In the genomic region with DNA sequence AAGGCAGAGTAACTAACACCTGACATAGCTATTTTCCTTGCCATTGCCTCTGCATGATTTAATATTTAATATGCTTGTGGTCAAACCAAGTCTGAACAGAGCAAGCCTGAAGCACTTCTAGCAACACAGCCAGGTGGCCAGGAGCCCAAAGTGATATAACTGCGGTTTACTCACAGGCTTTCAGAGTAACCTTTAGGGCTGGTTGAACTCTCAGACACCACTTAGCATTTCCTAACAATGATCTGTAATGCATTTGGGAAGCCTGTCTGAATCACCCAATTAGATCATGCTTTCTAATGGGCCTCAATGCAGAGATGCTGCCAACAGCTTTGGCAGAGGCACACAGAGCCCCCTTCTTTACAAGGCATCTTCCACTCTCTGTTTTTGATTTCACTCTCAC, we compare ENCODE assay signal across 8 cellular contexts.
DNase-seq lines count a peak whose midpoint lies in the region; ATAC-seq and TF ChIP-seq lines count a peak whose summit lies in the region.

No MANE protein-coding gene starts in this region.

- peaks cover 8% of the 10 kb centered on the region; the same call in 2 of the 3 replicates for H3K36me3 Mint-ChIP-seq in GM23338 (ENCODE audit: low read depth)

- H3K4me1 ChIP-seq in GM23338 (ENCODE audit: insufficient read depth) = no peaks in the 10 kb centered on the region

- no peaks in the 10 kb centered on the region for H3K27me3 ChIP-seq in GM23338 (ENCODE audit: insufficient read depth)
- no peaks in the 10 kb centered on the region for H3K27me3 ChIP-seq in H7 (ENCODE audit: control insufficient read depth, insufficient read depth, low read length)

- H3K9me2 ChIP-seq in GM23338 (ENCODE audit: insufficient read depth) = peaks cover 8% of the 10 kb centered on the region; the same call in 1 of the 2 replicates

- no peak overlapping the region for H3K4me3 Mint-ChIP-seq in GM23338

- H3F3A ChIP-seq in GM23338 (replicated peaks; ENCODE audit: low read depth) = no peaks in the 10 kb centered on the region

- H3K4me3 ChIP-seq in fibroblast of villous mesenchyme (ENCODE audit: low read depth, low read length) = no peak overlapping the region
- H3K4me3 ChIP-seq in GM23338 = no peak overlapping the region
- H3K4me3 ChIP-seq in H7 (ENCODE audit: insufficient read depth, low read depth, low read length) = no peak overlapping the region

- H2AFZ ChIP-seq in GM23338 = no peak overlapping the region

- H3K4me2 ChIP-seq in GM23338 = no peak overlapping the region

- H3K27ac ChIP-seq in GM23338 (ENCODE audit: low read depth) = no peak overlapping the region

- peaks cover 2% of the 10 kb centered on the region for H3K27me3 Mint-ChIP-seq in GM23338 (ENCODE audit: insufficient read depth, low read depth, poor library complexity)

- H3K9me3 Mint-ChIP-seq in GM23338 = peaks cover 21% of the 10 kb centered on the region

- H3K36me3 ChIP-seq in GM23338 (ENCODE audit: insufficient read depth) = no peaks in the 10 kb centered on the region
- H3K36me3 ChIP-seq in H7 (replicated peaks; ENCODE audit: control insufficient read depth, insufficient read depth, low read length) = no peaks in the 10 kb centered on the region

- H3K79me2 ChIP-seq in GM23338 (replicated peaks; ENCODE audit: insufficient read depth) = no peaks in the 10 kb centered on the region

- H3K4me1 Mint-ChIP-seq in GM23338 = no peaks in the 10 kb centered on the region

- H4K20me1 ChIP-seq in GM23338 (replicated peaks; ENCODE audit: insufficient read depth) = no peaks in the 10 kb centered on the region

- ATAC-seq in GM21723 (IDR thresholded peaks at IDR 0.05; ENCODE audit: unreplicated experiment) (peak; percentile 67), GM23338 (no peak)

- TF ChIP-seq CTCF in fibroblast of villous mesenchyme (IDR thresholded peaks at IDR 0.05; ENCODE audit: insufficient read depth, low read depth, low read length) = no peak
- TF ChIP-seq CTCF in GM23338 (conservative IDR thresholded peaks at IDR 0.05; ENCODE audit: low read depth in 2 of 2) = no peak

- DNase-seq in DMS153 (lab: John Stamatoyannopoulos, UW) (peak; percentile 86), NCI-H1436 treated with DMSO at 0.1 percent for 48 hours (lab: John Stamatoyannopoulos, UW) (peak; percentile 51), fibroblast of villous mesenchyme (ENCODE audit: low read depth) (peak; percentile 63), GM23338 (ENCODE audit: low spot score) (no peak), HK-2 (ENCODE audit: unreplicated experiment) (no peak), NCI-H82 treated with DMSO at 0.1 percent for 48 hours (lab: John Stamatoyannopoulos, UW; ENCODE audit: unreplicated experiment) (no peak), H7 (no peak)

- H3K27ac Mint-ChIP-seq in GM23338 = no peak overlapping the region

TF ChIP-seq in GM23338, 12 proteins besides CTCF, POLR2A, EP300 and RAD21 (continues in another document):
- TF ChIP-seq, protein P1, sequence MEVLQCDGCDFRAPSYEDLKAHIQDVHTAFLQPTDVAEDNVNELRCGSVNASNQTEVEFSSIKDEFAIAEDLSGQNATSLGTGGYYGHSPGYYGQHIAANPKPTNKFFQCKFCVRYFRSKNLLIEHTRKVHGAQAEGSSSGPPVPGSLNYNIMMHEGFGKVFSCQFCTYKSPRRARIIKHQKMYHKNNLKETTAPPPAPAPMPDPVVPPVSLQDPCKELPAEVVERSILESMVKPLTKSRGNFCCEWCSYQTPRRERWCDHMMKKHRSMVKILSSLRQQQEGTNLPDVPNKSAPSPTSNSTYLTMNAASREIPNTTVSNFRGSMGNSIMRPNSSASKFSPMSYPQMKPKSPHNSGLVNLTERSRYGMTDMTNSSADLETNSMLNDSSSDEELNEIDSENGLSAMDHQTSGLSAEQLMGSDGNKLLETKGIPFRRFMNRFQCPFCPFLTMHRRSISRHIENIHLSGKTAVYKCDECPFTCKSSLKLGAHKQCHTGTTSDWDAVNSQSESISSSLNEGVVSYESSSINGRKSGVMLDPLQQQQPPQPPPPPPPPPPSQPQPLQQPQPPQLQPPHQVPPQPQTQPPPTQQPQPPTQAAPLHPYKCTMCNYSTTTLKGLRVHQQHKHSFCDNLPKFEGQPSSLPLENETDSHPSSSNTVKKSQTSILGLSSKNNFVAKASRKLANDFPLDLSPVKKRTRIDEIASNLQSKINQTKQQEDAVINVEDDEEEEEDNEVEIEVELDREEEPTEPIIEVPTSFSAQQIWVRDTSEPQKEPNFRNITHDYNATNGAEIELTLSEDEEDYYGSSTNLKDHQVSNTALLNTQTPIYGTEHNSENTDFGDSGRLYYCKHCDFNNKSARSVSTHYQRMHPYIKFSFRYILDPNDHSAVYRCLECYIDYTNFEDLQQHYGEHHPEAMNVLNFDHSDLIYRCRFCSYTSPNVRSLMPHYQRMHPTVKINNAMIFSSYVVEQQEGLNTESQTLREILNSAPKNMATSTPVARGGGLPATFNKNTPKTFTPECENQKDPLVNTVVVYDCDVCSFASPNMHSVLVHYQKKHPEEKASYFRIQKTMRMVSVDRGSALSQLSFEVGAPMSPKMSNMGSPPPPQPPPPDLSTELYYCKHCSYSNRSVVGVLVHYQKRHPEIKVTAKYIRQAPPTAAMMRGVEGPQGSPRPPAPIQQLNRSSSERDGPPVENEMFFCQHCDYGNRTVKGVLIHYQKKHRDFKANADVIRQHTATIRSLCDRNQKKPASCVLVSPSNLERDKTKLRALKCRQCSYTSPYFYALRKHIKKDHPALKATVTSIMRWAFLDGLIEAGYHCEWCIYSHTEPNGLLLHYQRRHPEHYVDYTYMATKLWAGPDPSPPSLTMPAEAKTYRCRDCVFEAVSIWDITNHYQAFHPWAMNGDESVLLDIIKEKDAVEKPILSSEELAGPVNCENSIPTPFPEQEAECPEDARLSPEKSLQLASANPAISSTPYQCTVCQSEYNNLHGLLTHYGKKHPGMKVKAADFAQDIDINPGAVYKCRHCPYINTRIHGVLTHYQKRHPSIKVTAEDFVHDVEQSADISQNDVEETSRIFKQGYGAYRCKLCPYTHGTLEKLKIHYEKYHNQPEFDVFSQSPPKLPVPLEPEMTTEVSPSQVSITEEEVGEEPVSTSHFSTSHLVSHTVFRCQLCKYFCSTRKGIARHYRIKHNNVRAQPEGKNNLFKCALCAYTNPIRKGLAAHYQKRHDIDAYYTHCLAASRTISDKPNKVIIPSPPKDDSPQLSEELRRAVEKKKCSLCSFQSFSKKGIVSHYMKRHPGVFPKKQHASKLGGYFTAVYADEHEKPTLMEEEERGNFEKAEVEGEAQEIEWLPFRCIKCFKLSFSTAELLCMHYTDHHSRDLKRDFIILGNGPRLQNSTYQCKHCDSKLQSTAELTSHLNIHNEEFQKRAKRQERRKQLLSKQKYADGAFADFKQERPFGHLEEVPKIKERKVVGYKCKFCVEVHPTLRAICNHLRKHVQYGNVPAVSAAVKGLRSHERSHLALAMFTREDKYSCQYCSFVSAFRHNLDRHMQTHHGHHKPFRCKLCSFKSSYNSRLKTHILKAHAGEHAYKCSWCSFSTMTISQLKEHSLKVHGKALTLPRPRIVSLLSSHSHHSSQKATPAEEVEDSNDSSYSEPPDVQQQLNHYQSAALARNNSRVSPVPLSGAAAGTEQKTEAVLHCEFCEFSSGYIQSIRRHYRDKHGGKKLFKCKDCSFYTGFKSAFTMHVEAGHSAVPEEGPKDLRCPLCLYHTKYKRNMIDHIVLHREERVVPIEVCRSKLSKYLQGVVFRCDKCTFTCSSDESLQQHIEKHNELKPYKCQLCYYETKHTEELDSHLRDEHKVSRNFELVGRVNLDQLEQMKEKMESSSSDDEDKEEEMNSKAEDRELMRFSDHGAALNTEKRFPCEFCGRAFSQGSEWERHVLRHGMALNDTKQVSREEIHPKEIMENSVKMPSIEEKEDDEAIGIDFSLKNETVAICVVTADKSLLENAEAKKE (CRISPR knock-in tag; IDR thresholded peaks at IDR 0.05) = no peak
- TF ChIP-seq ZNF114 (CRISPR knock-in tag; IDR thresholded peaks at IDR 0.05) (no peak), EZH2 (IDR thresholded peaks at IDR 0.05; ENCODE audit: low read depth, unreplicated experiment) (no peak), NANOG (IDR thresholded peaks at IDR 0.05; ENCODE audit: borderline replicate concordance) (no peak), EZH2phosphoT487 (IDR thresholded peaks at IDR 0.05; ENCODE audit: unreplicated experiment) (no peak), STAT1 (IDR thresholded peaks at IDR 0.05; ENCODE audit: unreplicated experiment) (no peak), CREB1 (CRISPR knock-in tag; IDR thresholded peaks at IDR 0.05; ENCODE audit: low read depth) (no peak), POLR2AphosphoS5 (IDR thresholded peaks at IDR 0.05; ENCODE audit: low read depth) (no peak), JUNB (IDR thresholded peaks at IDR 0.05; ENCODE audit: unreplicated experiment) (no peak)
- TF ChIP-seq, protein P2, sequence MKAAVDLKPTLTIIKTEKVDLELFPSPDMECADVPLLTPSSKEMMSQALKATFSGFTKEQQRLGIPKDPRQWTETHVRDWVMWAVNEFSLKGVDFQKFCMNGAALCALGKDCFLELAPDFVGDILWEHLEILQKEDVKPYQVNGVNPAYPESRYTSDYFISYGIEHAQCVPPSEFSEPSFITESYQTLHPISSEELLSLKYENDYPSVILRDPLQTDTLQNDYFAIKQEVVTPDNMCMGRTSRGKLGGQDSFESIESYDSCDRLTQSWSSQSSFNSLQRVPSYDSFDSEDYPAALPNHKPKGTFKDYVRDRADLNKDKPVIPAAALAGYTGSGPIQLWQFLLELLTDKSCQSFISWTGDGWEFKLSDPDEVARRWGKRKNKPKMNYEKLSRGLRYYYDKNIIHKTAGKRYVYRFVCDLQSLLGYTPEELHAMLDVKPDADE (IDR thresholded peaks at IDR 0.05) = no peak

Comparison
In these comparisons a context has a peak if more than half of its experiments do, and no peak if none do; other contexts are left out.
1. DNase-seq: peak in DMS153 (single experiment), NCI-H1436 treated with DMSO at 0.1 percent for 48 hours (single experiment) and fibroblast of villous mesenchyme (single experiment); none in GM23338 (single experiment), HK-2 (single experiment), NCI-H82 treated with DMSO at 0.1 percent for 48 hours (single experiment) and H7 (single experiment).